ENCODE assay signal across 8 cellular contexts in the genomic region with DNA sequence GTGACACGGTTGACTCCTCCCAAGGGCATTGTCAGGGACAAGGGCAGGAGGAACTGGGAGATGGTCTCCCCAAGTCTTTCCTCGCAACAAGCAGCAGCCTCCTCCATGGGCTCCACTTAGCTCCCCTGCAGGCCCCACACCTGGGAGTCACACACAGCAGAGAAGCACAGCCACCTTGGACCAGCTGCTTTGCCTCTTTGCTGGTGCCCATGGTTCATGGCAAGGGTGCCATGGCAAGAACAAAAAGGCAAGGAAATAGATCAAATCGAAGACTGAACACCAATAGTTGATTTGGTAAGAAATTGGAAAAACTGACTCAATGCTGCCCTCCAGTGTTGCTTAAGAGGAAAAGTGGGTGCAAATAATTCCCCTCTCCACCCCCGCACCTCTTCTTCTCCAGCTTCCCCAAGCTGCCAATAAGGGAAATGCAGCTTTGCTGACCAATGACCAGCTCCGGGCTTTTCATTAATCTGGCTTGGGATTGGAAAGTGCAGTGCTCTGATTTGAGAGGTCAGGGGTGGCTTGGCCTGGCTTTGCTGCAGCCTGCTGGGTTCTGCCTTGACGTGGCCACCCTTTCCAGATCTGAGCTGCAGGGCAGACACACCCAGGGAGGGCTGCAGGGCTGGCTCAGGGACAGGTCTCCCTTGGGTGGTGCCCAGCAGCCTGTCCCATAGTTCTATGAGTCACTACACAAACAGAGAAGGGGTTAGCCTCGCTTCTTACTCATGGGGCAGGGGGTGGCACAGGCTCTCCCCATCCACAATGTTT.
DNase-seq lines count a peak whose midpoint lies in the region; ATAC-seq, FAIRE-seq and TF ChIP-seq lines count a peak whose summit lies in the region.

No MANE protein-coding gene starts in this region.

- H3K4me3 Mint-ChIP-seq in T-helper 17 cell, result no peak overlapping the region

- dilution Hi-C loops in keratinocyte (cut with MboI; ENCODE audit: extremely low pct_ligation_motif_present, low sequenced_read_pairs), result no loop called here

- peak; percentile 75 to 92 (median 82) for TF ChIP-seq CTCF in keratinocyte (optimal IDR thresholded peaks at IDR 0.05 in 1 of 3, IDR thresholded peaks at IDR 0.05 in 1 of 3, conservative IDR thresholded peaks at IDR 0.05 in 1 of 3; ENCODE audit: extremely low read depth in 1 of 3, insufficient read depth in 2 of 3, low read length in 3 of 3)

- H3K4me3 ChIP-seq in HAP-1 (no peak overlapping the region), keratinocyte (ENCODE audit: control insufficient read depth in 2 of 3, extremely low read depth in 1 of 3, insufficient read depth in 2 of 3, low read depth in 1 of 3, low read length in 3 of 3) (no peak overlapping the region)

- H3K4me2 ChIP-seq in keratinocyte (ENCODE audit: control insufficient read depth, extremely low read depth, insufficient read depth, low read depth, low read length), result peak overlapping the region; percentile 36

- no peaks in the 10 kb centered on the region for H3K4me1 ChIP-seq in HAP-1
- peaks cover 27% of the 10 kb centered on the region for H3K4me1 ChIP-seq in keratinocyte (ENCODE audit: control insufficient read depth, extremely low read depth, insufficient read depth, low read length)

- no peaks in the 10 kb centered on the region for H3K79me2 ChIP-seq in keratinocyte (ENCODE audit: control insufficient read depth, insufficient read depth, low read length)

- H3K9me3 ChIP-seq in HAP-1 (no peaks in the 10 kb centered on the region), T-helper 17 cell (ENCODE audit: control insufficient read depth, low read length, poor library complexity, severe bottlenecking) (peaks cover 2% of the 10 kb centered on the region), keratinocyte (ENCODE audit: control insufficient read depth, low read depth, low read length) (no peaks in the 10 kb centered on the region)

- peak; percentile 84 for FAIRE-seq in keratinocyte (lab: Jason Lieb, UNC)

- H3K27ac Mint-ChIP-seq in T-helper 17 cell, result peak overlapping the region; percentile 59

- H3K27me3 ChIP-seq in HAP-1 (ENCODE audit: low read depth) (no peaks in the 10 kb centered on the region), keratinocyte (ENCODE audit: control insufficient read depth, extremely low read depth, insufficient read depth, low read length) (peaks cover 10% of the 10 kb centered on the region)

- H3K36me3 Mint-ChIP-seq in T-helper 17 cell (ENCODE audit: low read depth), result no peaks in the 10 kb centered on the region

- ATAC-seq in T-helper 17 cell (peak; percentile 66), HG02571 (IDR thresholded peaks at IDR 0.05; ENCODE audit: unreplicated experiment) (no peak)
- peak; percentile 16 for ATAC-seq in stimulated activated naive CD8-positive, alpha-beta T cell treated with anti-CD3 and anti-CD28 coated beads, Interleukin-15, Interleukin-2, amounts not matched to agents 100 U/mL and 50 U/mL, for 24 hours

- no peaks in the 10 kb centered on the region for H4K20me1 ChIP-seq in keratinocyte (ENCODE audit: control insufficient read depth, extremely low read depth, insufficient read depth, low read length)

- peak overlapping the region; percentile 25 for H2AFZ ChIP-seq in keratinocyte (ENCODE audit: control insufficient read depth, low read length)

- no peaks in the 10 kb centered on the region for H3K9me1 ChIP-seq in keratinocyte (ENCODE audit: control insufficient read depth, extremely low read depth, insufficient read depth, low read length)

- no peak overlapping the region for H3K9ac ChIP-seq in keratinocyte (ENCODE audit: control insufficient read depth, extremely low read depth, insufficient read depth, low read length)

- in situ Hi-C loops in HAP-1 (cut with MboI; ENCODE audit: low sequenced_read_pairs), result loop anchor here (5.0 kb wide), 1 partner anchor 276 kb away; no protein-coding TSS in a partner anchor

- peaks cover 15% of the 10 kb centered on the region for H3K4me1 Mint-ChIP-seq in T-helper 17 cell

- DNase-seq in Daoy (ENCODE audit: low read depth) (peak; percentile 76), HAP-1 (ENCODE audit: low spot score in 2 of 2) (peak; percentile 60 to 67), NCI-H128 (lab: John Stamatoyannopoulos, UW; ENCODE audit: unreplicated experiment) (peak; percentile 18), T-helper 17 cell (no peak), cerebellar cortex (ENCODE audit: low spot score) (peak; percentile 92), keratinocyte (ENCODE audit: low read depth, low spot score) (no peak)
- DNase-seq in stimulated activated naive CD8-positive, alpha-beta T cell treated with anti-CD3 and anti-CD28 coated beads, Interleukin-15, Interleukin-2, amounts not matched to agents 100 U/mL and 50 U/mL, for 24 hours, result no peak

- no peak overlapping the region for H3K27ac ChIP-seq in keratinocyte (ENCODE audit: control insufficient read depth, insufficient read depth, low read length)

- no peaks in the 10 kb centered on the region for H3K27me3 Mint-ChIP-seq in T-helper 17 cell

- no peaks in the 10 kb centered on the region for H3K36me3 ChIP-seq in HAP-1 (replicated peaks)
- H3K36me3 ChIP-seq in keratinocyte (ENCODE audit: control insufficient read depth in 2 of 2, extremely low read depth in 1 of 2, insufficient read depth in 2 of 2, low read length in 2 of 2), result no peaks in the 10 kb centered on the region

Comparison
In these comparisons a context has a peak if more than half of its experiments do, and no peak if none do; other contexts are left out.
1. DNase-seq: peak in Daoy (single experiment), HAP-1 (2 of 2), NCI-H128 (single experiment) and cerebellar cortex (single experiment); none in T-helper 17 cell (0 of 3), keratinocyte (single experiment) and stimulated activated naive CD8-positive, alpha-beta T cell treated with anti-CD3 and anti-CD28 coated beads, Interleukin-15, Interleukin-2, amounts not matched to agents 100 U/mL and 50 U/mL, for 24 hours (single experiment).